9 cellular contexts compared by ENCODE assay signal in the genomic region with DNA sequence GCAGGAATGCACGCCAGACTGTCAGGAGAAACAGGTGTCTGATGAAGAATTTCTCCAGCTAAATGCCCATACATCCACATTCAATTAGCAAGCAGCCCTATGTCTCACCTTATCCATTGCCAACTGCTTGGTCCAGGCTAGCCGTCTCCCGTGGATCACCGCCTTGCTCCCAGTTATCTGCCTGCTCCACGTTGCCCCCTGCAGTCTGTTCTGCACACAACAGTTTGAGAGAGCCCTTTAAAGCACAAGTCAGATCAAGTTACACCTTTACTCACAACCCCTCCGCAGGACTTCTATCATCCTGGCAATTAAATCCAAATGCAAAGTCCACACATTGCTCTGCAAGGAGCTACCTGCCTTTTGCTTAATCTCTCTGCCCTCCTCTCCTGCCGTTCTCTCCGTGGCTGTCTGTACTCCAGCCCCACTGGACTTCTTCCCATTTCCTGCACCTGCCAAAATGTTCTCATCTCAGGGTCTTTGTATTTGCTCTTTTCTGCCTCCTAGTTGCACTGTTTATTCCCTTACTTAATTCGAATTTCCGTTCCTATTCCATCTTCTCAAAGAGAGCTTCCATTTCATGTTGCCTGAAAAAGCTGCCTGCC.
DNase-seq lines count a peak whose midpoint lies in the region; ATAC-seq, FAIRE-seq and TF ChIP-seq lines count a peak whose summit lies in the region.
"Had no signal": no experiment of that assay in that cellular context is flagged by ENCODE, and none has a peak within 500 bp of the region (broad histone marks: within the 10 kb centered on the region; RNA-seq: fewer than 3 reads in every experiment).

No MANE protein-coding gene starts in this region.

- intact Hi-C loops in Panc1 (cut with micrococcal nuclease; ENCODE audit: unreplicated experiment) (no loop called here), prostate gland (cut with DNase I) (loop anchor here (5.0 kb wide), 1 partner anchor 178 kb away; no protein-coding TSS in a partner anchor)

- FAIRE-seq in H54 (lab: Jason Lieb, UNC): no peak

- H3K36me3 ChIP-seq in Panc1 (ENCODE audit: control insufficient read depth, insufficient read depth, low read length) (no peaks in the 10 kb centered on the region), gastroesophageal sphincter (no peaks in the 10 kb centered on the region), prostate gland (no peaks in the 10 kb centered on the region)
- H3K36me3 ChIP-seq: cardiac muscle cell had no signal

- H3K9me3 ChIP-seq in Panc1 (ENCODE audit: control insufficient read depth, insufficient read depth, low read depth, low read length) (no peaks in the 10 kb centered on the region), gastroesophageal sphincter (no peaks in the 10 kb centered on the region), prostate gland (no peaks in the 10 kb centered on the region)

- POLR2A ChIA-PET in Panc1 (lab: Charles Lee): no interaction called here

- TF ChIP-seq POLR2A in H54 (IDR thresholded peaks at IDR 0.05; ENCODE audit: low read depth, low read length) (no peak), gastroesophageal sphincter (IDR thresholded peaks at IDR 0.05) (no peak), prostate gland (IDR thresholded peaks at IDR 0.05) (no peak)

- no peaks in the 10 kb centered on the region for H3K4me1 ChIP-seq in Panc1 (ENCODE audit: control insufficient read depth, insufficient read depth, low read length)
- H3K4me1 ChIP-seq in gastroesophageal sphincter: no peaks in the 10 kb centered on the region
- no peaks in the 10 kb centered on the region for H3K4me1 ChIP-seq in prostate gland (replicated peaks)

- no peak for TF ChIP-seq EP300 in gastroesophageal sphincter (IDR thresholded peaks at IDR 0.05)

- 4 to 8% methylated on average over 9 of the region's 10 CpGs for WGBS in gastroesophageal sphincter (ENCODE audit: low coverage in 1 of 2), 2 donors
- 14% methylated on average over 10 of the region's 10 CpGs for WGBS in prostate gland

- ATAC-seq in Panc1: no peak
- no peak for ATAC-seq in gastroesophageal sphincter
- ATAC-seq in GM19035 (IDR thresholded peaks at IDR 0.05; ENCODE audit: unreplicated experiment): no peak
- no peak for ATAC-seq in GM18519 (IDR thresholded peaks at IDR 0.05; ENCODE audit: low FRiP score, unreplicated experiment)

- H3K27ac ChIP-seq in Panc1 (ENCODE audit: low read length) (no peak overlapping the region), gastroesophageal sphincter (no peak overlapping the region), prostate gland (no peak overlapping the region)
- H3K27ac ChIP-seq: cardiac muscle cell had no signal

- in situ Hi-C loops in Panc1 (cut with HindIII; ENCODE audit: low pct_unique_long_range_greater_than_20kb, low sequenced_read_pairs): no loop called here

- BruUV-seq in Panc1 (replicated peaks; lab: Mats Ljungman, UMichigan): no TSS peak

- CTCF ChIA-PET in Panc1 (lab: Charles Lee): no interaction called here

- H3K4me3 ChIP-seq in Panc1 (ENCODE audit: low read depth in 2 of 2, low read length in 2 of 2) (no peak overlapping the region), gastroesophageal sphincter (no peak overlapping the region), prostate gland (no peak overlapping the region)
- H3K4me3 ChIP-seq: cardiac muscle cell had no signal

- H3K27me3 ChIP-seq in Panc1 (ENCODE audit: control insufficient read depth, insufficient read depth, low read length) (no peaks in the 10 kb centered on the region), gastroesophageal sphincter (peaks cover 31% of the 10 kb centered on the region), prostate gland (replicated peaks; ENCODE audit: insufficient read depth) (no peaks in the 10 kb centered on the region)

- DNase-seq in Ammon's horn (ENCODE audit: low spot score): peak; percentile 74
- DNase-seq in H54 (ENCODE audit: insufficient read length, low spot score): peak; percentile 9
- no peak for DNase-seq in Panc1 (ENCODE audit: low read depth, low spot score)
- peak; percentile 51 for DNase-seq in prostate gland (ENCODE audit: low spot score)
- DNase-seq in cortex of kidney (lab: John Stamatoyannopoulos, UW): no peak

- TF ChIP-seq CTCF in Panc1 (IDR thresholded peaks at IDR 0.05) (peak; percentile 35), gastroesophageal sphincter (IDR thresholded peaks at IDR 0.05) (peak; percentile 34 to 81 (median 60)), prostate gland (IDR thresholded peaks at IDR 0.05) (peak in 3 of 4 experiments; percentile 45 to 62 (median 60))

Comparison
In these comparisons a context has a peak if more than half of its experiments do, and no peak if none do; other contexts are left out.
1. DNase-seq: peak in Ammon's horn (single experiment), H54 (single experiment) and prostate gland (single experiment); none in Panc1 (single experiment) and cortex of kidney (single experiment).
2. Peak in every context shown above with its lines, with median percentiles within 50 percentile points of each other: CTCF ChIP-seq.